ENCODE assay signal across 23 cellular contexts in genomic region chr1:244283772-244284171, GRCh38.
"Had no signal": no experiment of that assay in that cellular context is flagged by ENCODE, and none has a peak within 500 bp of the region (broad histone marks: within the 10 kb centered on the region; RNA-seq: fewer than 3 reads in every experiment).

No MANE protein-coding gene starts in this region.

- H3K27me3 Mint-ChIP-seq: activated CD4-positive, alpha-beta T cell treated with anti-CD3 and anti-CD28 coated beads for 36 hours; activated naive CD4-positive, alpha-beta T cell treated with anti-CD3 and anti-CD28 coated beads, Interleukin-2, amount 50 U/mL, for 24 hours had no signal

- H3K27ac ChIP-seq: ascending aorta, breast epithelium, cardiac muscle cell, colonic mucosa, epithelial cell of prostate had no signal

- H3K9me3 ChIP-seq: ascending aorta, breast epithelium, colonic mucosa had no signal

- H3K36me3 Mint-ChIP-seq: activated CD4-positive, alpha-beta memory T cell treated with anti-CD3 and anti-CD28 coated beads for 36 hours; activated naive CD4-positive, alpha-beta T cell treated with anti-CD3 and anti-CD28 coated beads, Interleukin-2, amount 50 U/mL, for 24 hours; activated naive CD8-positive, alpha-beta T cell treated with anti-CD3 and anti-CD28 coated beads for 36 hours; brain had no signal

- H3K27ac Mint-ChIP-seq: activated CD4-positive, alpha-beta memory T cell treated with anti-CD3 and anti-CD28 coated beads for 36 hours; activated CD4-positive, alpha-beta T cell treated with anti-CD3 and anti-CD28 coated beads for 36 hours; activated CD4-positive, alpha-beta T cell treated with anti-CD3 and anti-CD28 coated beads, Interleukin-2, amount 10 ng/mL, durations not matched to agents 24 days and 14 days; activated CD8-positive, alpha-beta T cell treated with anti-CD3 and anti-CD28 coated beads, Interleukin-2, amount 10 ng/mL, durations not matched to agents 7 days and 5 days; activated naive CD4-positive, alpha-beta T cell treated with anti-CD3 and anti-CD28 coated beads for 36 hours; activated naive CD4-positive, alpha-beta T cell treated with anti-CD3 and anti-CD28 coated beads, Interleukin-2, amount 50 U/mL, for 24 hours; activated naive CD8-positive, alpha-beta T cell treated with anti-CD3 and anti-CD28 coated beads for 36 hours; activated T-helper 2 cell treated with anti-CD3 and anti-CD28 coated beads, Interferon-gamma antibody, Interleukin-2, Interleukin-4, amounts not matched to agents 10 μg/mL and 5 μg/mL and 100 μg/mL, durations not matched to agents 14 hours and 24 hours and 36 hours; brain had no signal

- H3K4me3 ChIP-seq: ascending aorta, breast epithelium, cardiac muscle cell, colonic mucosa had no signal

- ATAC-seq: activated CD4-positive, alpha-beta T cell treated with anti-CD3 and anti-CD28 coated beads for 36 hours; activated CD8-positive, alpha-beta T cell treated with anti-CD3 and anti-CD28 coated beads, Interleukin-2, amount 10 ng/mL, durations not matched to agents 7 days and 5 days; activated T-cell treated with anti-CD3 and anti-CD28 coated beads, Interleukin-2, amount 50 U/mL, for 4 hours had no signal

- H3K9me3 Mint-ChIP-seq: activated naive CD4-positive, alpha-beta T cell treated with anti-CD3 and anti-CD28 coated beads, Interleukin-2, amount 50 U/mL, for 24 hours had no signal

- H3K4me1 Mint-ChIP-seq: activated CD4-positive, alpha-beta T cell treated with anti-CD3 and anti-CD28 coated beads for 36 hours; activated CD4-positive, alpha-beta T cell treated with anti-CD3 and anti-CD28 coated beads, Interleukin-2, amount 10 ng/mL, durations not matched to agents 24 days and 14 days; activated naive CD4-positive, alpha-beta T cell treated with anti-CD3 and anti-CD28 coated beads, Interleukin-2, amount 50 U/mL, for 24 hours; activated naive CD8-positive, alpha-beta T cell treated with anti-CD3 and anti-CD28 coated beads for 36 hours; brain had no signal

- H3K4me3 Mint-ChIP-seq: activated CD4-positive, alpha-beta memory T cell treated with anti-CD3 and anti-CD28 coated beads for 36 hours; activated CD4-positive, alpha-beta T cell treated with anti-CD3 and anti-CD28 coated beads for 36 hours; activated CD4-positive, alpha-beta T cell treated with anti-CD3 and anti-CD28 coated beads, Interleukin-2, amount 10 ng/mL, durations not matched to agents 24 days and 14 days; activated CD8-positive, alpha-beta T cell treated with anti-CD3 and anti-CD28 coated beads, Interleukin-2, amount 10 ng/mL, durations not matched to agents 7 days and 5 days; activated naive CD4-positive, alpha-beta T cell treated with anti-CD3 and anti-CD28 coated beads for 36 hours; activated naive CD4-positive, alpha-beta T cell treated with anti-CD3 and anti-CD28 coated beads, Interleukin-2, amount 50 U/mL, for 24 hours; activated naive CD8-positive, alpha-beta T cell treated with anti-CD3 and anti-CD28 coated beads for 36 hours; activated T-cell treated with anti-CD3 and anti-CD28 coated beads, Interleukin-2, amount 50 U/mL, for 4 hours; brain had no signal

- H3K4me1 ChIP-seq: ascending aorta, breast epithelium, colonic mucosa had no signal

- H3K36me3 ChIP-seq: ascending aorta, breast epithelium, cardiac muscle cell, colonic mucosa had no signal

- H3K27me3 ChIP-seq: ascending aorta, breast epithelium, cardiac muscle cell, colonic mucosa had no signal

- DNase-seq: activated CD4-positive, alpha-beta memory T cell treated with anti-CD3 and anti-CD28 coated beads for 36 hours; activated CD4-positive, alpha-beta T cell treated with anti-CD3 and anti-CD28 coated beads for 36 hours; activated CD4-positive, alpha-beta T cell treated with anti-CD3 and anti-CD28 coated beads, Interleukin-2, amount 10 ng/mL, durations not matched to agents 24 days and 14 days; activated CD4-positive, CD25-positive, alpha-beta regulatory T cell; activated CD4-positive, CD25-positive, alpha-beta regulatory T cell treated with anti-CD3 and anti-CD28 coated beads, Interleukin-2, amount 50 U/mL, for 72 hours; activated CD8-positive, alpha-beta T cell treated with anti-CD3 and anti-CD28 coated beads, Interleukin-2, amount 10 ng/mL, durations not matched to agents 7 days and 5 days; activated effector memory CD4-positive, alpha-beta T cell treated with anti-CD3 and anti-CD28 coated beads, Interleukin-2, amount 50 U/mL, for 16 hours; activated naive CD4-positive, alpha-beta T cell treated with anti-CD3 and anti-CD28 coated beads for 36 hours; activated naive CD8-positive, alpha-beta T cell treated with anti-CD3 and anti-CD28 coated beads for 36 hours; activated T-cell treated with anti-CD3 and anti-CD28 coated beads, Interleukin-2, amount 50 U/mL, for 4 hours; central memory CD4-positive, alpha-beta T cell; cerebellar nuclear complex; colonic mucosa; effector CD8-positive, alpha-beta T cell; foreskin fibroblast; T-helper 2 cell had no signal
